ENCODE assay signal across 8 cellular contexts in genomic region chr6:163364641-163365040, GRCh38. TPM values are rescaled to one million over a fixed set of nuclear protein-coding genes. Genes with fewer than 3 reads are reported as not detected.
"Had no signal": no experiment of that assay in that cellular context is flagged by ENCODE, and none has a peak within 500 bp of the region (broad histone marks: within the 10 kb centered on the region; RNA-seq: fewer than 3 reads in every experiment).

No MANE protein-coding gene starts in this region.

- H3K4me1 ChIP-seq: HAP-1 had no signal

- ATAC-seq: HCT116, K562 had no signal

- H3K4me3 ChIP-seq: GM23248, HAP-1, K562 had no signal

- DNase-seq: GM23248, GOT3, H7, IMR-90 had no signal

- H3K9me3 ChIP-seq: HAP-1 had no signal

- H3K27ac ChIP-seq: GM23248 had no signal

RNA-seq across cellular contexts. Expression of gene QKI, which starts 49.9 kb away (rescaled TPM):
- total RNA-seq: HT-29 had no signal
